In the genomic region with DNA sequence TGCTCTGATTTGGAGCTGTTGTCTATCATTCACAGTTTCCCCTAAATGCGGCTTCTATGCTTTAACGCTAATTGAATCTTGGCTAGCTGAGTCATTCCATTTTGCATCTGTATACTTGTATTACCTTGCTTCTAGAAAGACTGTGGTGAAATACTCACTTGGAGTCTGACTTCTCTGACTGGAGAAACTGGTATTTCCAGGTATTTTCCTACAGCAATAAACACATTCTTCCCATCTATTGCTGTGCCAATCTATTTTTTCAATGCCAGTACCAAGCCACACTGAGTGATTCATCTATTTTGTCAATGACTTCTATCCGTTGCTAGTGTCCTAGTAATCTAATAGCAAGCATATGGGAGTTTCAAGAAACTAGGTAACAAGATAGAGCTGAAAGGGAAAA, we compare ENCODE assay signal across 18 cellular contexts.
DNase-seq lines count a peak whose midpoint lies in the region; ATAC-seq, FAIRE-seq and TF ChIP-seq lines count a peak whose summit lies in the region.
"Had no signal": no experiment of that assay in that cellular context is flagged by ENCODE, and none has a peak within 500 bp of the region (broad histone marks: within the 10 kb centered on the region; RNA-seq: fewer than 3 reads in every experiment).

No MANE protein-coding gene starts in this region.

- H3K9me1 ChIP-seq in keratinocyte (ENCODE audit: control insufficient read depth, extremely low read depth, insufficient read depth, low read length): no peaks in the 10 kb centered on the region

- no peak overlapping the region for H3K4me2 ChIP-seq in keratinocyte (ENCODE audit: control insufficient read depth, extremely low read depth, insufficient read depth, low read depth, low read length)
- H3K4me2 ChIP-seq in HepG2 (ENCODE audit: low read depth, low read length): no peak overlapping the region

- H3K4me3 ChIP-seq in keratinocyte (ENCODE audit: control insufficient read depth in 2 of 3, extremely low read depth in 1 of 3, insufficient read depth in 2 of 3, low read depth in 1 of 3, low read length in 3 of 3) (no peak overlapping the region), HepG2 (replicated peaks in 1 of 3; ENCODE audit: insufficient read depth in 1 of 3, low read depth in 2 of 3, low read length in 3 of 3) (no peak overlapping the region)

- intact Hi-C loops in activated CD8-positive, alpha-beta T cell treated with anti-CD3 and anti-CD28 coated beads for 36 hours (cut with micrococcal nuclease): no loop called here
- intact Hi-C loops in HepG2 (cut with micrococcal nuclease; ENCODE audit: unreplicated experiment): no loop called here

- peak overlapping the region; percentile 87 for H3K27ac Mint-ChIP-seq in activated CD8-positive, alpha-beta T cell treated with anti-CD3 and anti-CD28 coated beads for 36 hours
- no peak overlapping the region for H3K27ac Mint-ChIP-seq in activated CD8-positive, alpha-beta T cell treated with anti-CD3 and anti-CD28 coated beads, Interleukin-2, amount 10 ng/mL, durations not matched to agents 7 days and 5 days
- peak overlapping the region; percentile 89 to 91 for H3K27ac Mint-ChIP-seq in T-cell
- H3K27ac Mint-ChIP-seq: activated naive CD4-positive, alpha-beta T cell treated with anti-CD3 and anti-CD28 coated beads for 36 hours had no signal

- WGBS in HepG2 (ENCODE audit: low lambda C conversion rate): 59% methylated on average over 3 of the region's 3 CpGs

- no peaks in the 10 kb centered on the region for H3K9me3 Mint-ChIP-seq in activated CD8-positive, alpha-beta T cell treated with anti-CD3 and anti-CD28 coated beads for 36 hours
- no peaks in the 10 kb centered on the region for H3K9me3 Mint-ChIP-seq in activated CD8-positive, alpha-beta T cell treated with anti-CD3 and anti-CD28 coated beads, Interleukin-2, amount 10 ng/mL, durations not matched to agents 7 days and 5 days (ENCODE audit: insufficient read depth)
- H3K9me3 Mint-ChIP-seq in T-cell: no peaks in the 10 kb centered on the region
- H3K9me3 Mint-ChIP-seq: activated naive CD4-positive, alpha-beta T cell treated with anti-CD3 and anti-CD28 coated beads for 36 hours had no signal

- no peak for TF ChIP-seq CTCF in activated CD8-positive, alpha-beta T cell treated with anti-CD3 and anti-CD28 coated beads for 36 hours (IDR thresholded peaks at IDR 0.05)
- TF ChIP-seq CTCF in keratinocyte (optimal IDR thresholded peaks at IDR 0.05 in 1 of 3, IDR thresholded peaks at IDR 0.05 in 1 of 3, conservative IDR thresholded peaks at IDR 0.05 in 1 of 3; ENCODE audit: extremely low read depth in 1 of 3, insufficient read depth in 2 of 3, low read length in 3 of 3) (no peak), HepG2 (CRISPR knock-in tag; IDR thresholded peaks at IDR 0.05) (no peak)

- H3K36me3 ChIP-seq in keratinocyte (ENCODE audit: control insufficient read depth in 2 of 2, extremely low read depth in 1 of 2, insufficient read depth in 2 of 2, low read length in 2 of 2): no peaks in the 10 kb centered on the region
- no peaks in the 10 kb centered on the region for H3K36me3 ChIP-seq in HepG2 (replicated peaks in 1 of 2; ENCODE audit: control insufficient read depth in 1 of 2, insufficient read depth in 2 of 2, low read length in 2 of 2)
- H3K36me3 ChIP-seq: heart left ventricle had no signal

- CTCF ChIA-PET in activated CD8-positive, alpha-beta T cell treated with anti-CD3 and anti-CD28 coated beads for 36 hours (lab: Charles Lee): interaction anchor here (1.0 kb wide), 1 partner anchor 33 kb away, joined by 3 read pairs; no protein-coding TSS in a partner anchor
- CTCF ChIA-PET in activated CD8-positive, alpha-beta T cell treated with anti-CD3 and anti-CD28 coated beads, Interleukin-2, amount 10 ng/mL, durations not matched to agents 7 days and 5 days (lab: Charles Lee): interaction anchor here (0.6 to 1.9 kb wide), 2 partner anchors 9 to 75 kb away, joined by 3 to 7 read pairs; no protein-coding TSS in a partner anchor
- CTCF ChIA-PET in T-cell (lab: Charles Lee) (interaction anchor here (0.6 to 1.2 kb wide), 3 partner anchors 8 to 332 kb away, joined by 3 to 4 read pairs (median 3); no protein-coding TSS in a partner anchor), HepG2 (lab: Yijun Ruan, JAX; ENCODE audit: low intra/inter-chr PET ratio, low total read pairs) (no interaction called here)

- no peaks in the 10 kb centered on the region for H3K27me3 ChIP-seq in keratinocyte (ENCODE audit: control insufficient read depth, extremely low read depth, insufficient read depth, low read length)
- H3K27me3 ChIP-seq in HepG2 (ENCODE audit: control insufficient read depth in 1 of 2, insufficient read depth in 2 of 2, low read length in 2 of 2): no peaks in the 10 kb centered on the region; a peak in 1 of 5 replicates
- H3K27me3 ChIP-seq: heart left ventricle had no signal

- no TSS peak for BruUV-seq in HepG2 (replicated peaks; lab: Mats Ljungman, UMichigan)

- peak overlapping the region; percentile 62 for H3K4me3 Mint-ChIP-seq in activated CD8-positive, alpha-beta T cell treated with anti-CD3 and anti-CD28 coated beads for 36 hours
- H3K4me3 Mint-ChIP-seq in activated CD8-positive, alpha-beta T cell treated with anti-CD3 and anti-CD28 coated beads, Interleukin-2, amount 10 ng/mL, durations not matched to agents 7 days and 5 days: no peak overlapping the region
- peak overlapping the region; percentile 67 to 79 (median 73) for H3K4me3 Mint-ChIP-seq in T-cell
- H3K4me3 Mint-ChIP-seq: activated naive CD4-positive, alpha-beta T cell treated with anti-CD3 and anti-CD28 coated beads for 36 hours had no signal

- H3K9ac ChIP-seq in keratinocyte (ENCODE audit: control insufficient read depth, extremely low read depth, insufficient read depth, low read length) (no peak overlapping the region), HepG2 (ENCODE audit: insufficient read depth, low read depth, low read length) (no peak overlapping the region)

- FAIRE-seq in keratinocyte (lab: Jason Lieb, UNC): peak; percentile 95
- no peak for FAIRE-seq in HepG2 (lab: Jason Lieb, UNC)
- FAIRE-seq: D721Med, small intestine had no signal

- H3K36me3 Mint-ChIP-seq in activated CD8-positive, alpha-beta T cell treated with anti-CD3 and anti-CD28 coated beads for 36 hours (ENCODE audit: low read depth): no peaks in the 10 kb centered on the region
- H3K36me3 Mint-ChIP-seq in activated CD8-positive, alpha-beta T cell treated with anti-CD3 and anti-CD28 coated beads, Interleukin-2, amount 10 ng/mL, durations not matched to agents 7 days and 5 days (ENCODE audit: low read depth): no peaks in the 10 kb centered on the region
- no peaks in the 10 kb centered on the region for H3K36me3 Mint-ChIP-seq in T-cell

- no peak for DNase-seq in activated CD8-positive, alpha-beta T cell treated with anti-CD3 and anti-CD28 coated beads for 36 hours
- no peak for DNase-seq in activated CD8-positive, alpha-beta T cell treated with anti-CD3 and anti-CD28 coated beads, Interleukin-2, amount 10 ng/mL, durations not matched to agents 7 days and 5 days
- DNase-seq in T-cell (no peak), keratinocyte (ENCODE audit: low read depth, low spot score) (peak; percentile 66), stromal cell of bone marrow (ENCODE audit: low read depth) (peak; percentile 13), NCI-H187 treated with DMSO at 0.1 percent for 48 hours (lab: John Stamatoyannopoulos, UW) (no peak), HepG2 (ENCODE audit: low spot score) (no peak)
- DNase-seq: ACHN; activated CD4-positive, alpha-beta T cell treated with anti-CD3 and anti-CD28 coated beads, Interleukin-2, amount 50 U/mL, for 48 hours; activated naive CD4-positive, alpha-beta T cell treated with anti-CD3 and anti-CD28 coated beads for 36 hours; caudate nucleus; heart left ventricle; NCI-H1092 treated with DMSO at 0.1 percent for 48 hours; NCI-H524; small intestine had no signal

- H3K27ac ChIP-seq in keratinocyte (ENCODE audit: control insufficient read depth, insufficient read depth, low read length) (peak overlapping the region; percentile 52), HepG2 (ENCODE audit: extremely low read length, insufficient read depth, low read length) (no peak overlapping the region)

- ATAC-seq in activated CD8-positive, alpha-beta T cell treated with anti-CD3 and anti-CD28 coated beads for 36 hours: peak; percentile 34
- no peak for ATAC-seq in activated CD8-positive, alpha-beta T cell treated with anti-CD3 and anti-CD28 coated beads, Interleukin-2, amount 10 ng/mL, durations not matched to agents 7 days and 5 days
- no peak for ATAC-seq in T-cell (replicated peaks in 1 of 4)
- no peak for ATAC-seq in GM21360 (IDR thresholded peaks at IDR 0.05; ENCODE audit: unreplicated experiment)
- ATAC-seq in HepG2: no peak
- ATAC-seq: heart left ventricle, Panc1 had no signal

- peaks cover 13% of the 10 kb centered on the region for H3K4me1 ChIP-seq in keratinocyte (ENCODE audit: control insufficient read depth, extremely low read depth, insufficient read depth, low read length)
- no peaks in the 10 kb centered on the region for H3K4me1 ChIP-seq in HepG2 (ENCODE audit: insufficient read depth, low read length)

- TF ChIP-seq POLR2A in HepG2 (IDR thresholded peaks at IDR 0.05; ENCODE audit: insufficient read depth in 1 of 2, low read depth in 2 of 2, low read length in 2 of 2): no peak

- in situ Hi-C loops in HepG2 (cut with HindIII; ENCODE audit: extremely low pct_ligation_motif_present, low pct_unique_long_range_greater_than_20kb): no loop called here

- H3K27me3 Mint-ChIP-seq in activated CD8-positive, alpha-beta T cell treated with anti-CD3 and anti-CD28 coated beads for 36 hours: no peaks in the 10 kb centered on the region
- H3K27me3 Mint-ChIP-seq in activated CD8-positive, alpha-beta T cell treated with anti-CD3 and anti-CD28 coated beads, Interleukin-2, amount 10 ng/mL, durations not matched to agents 7 days and 5 days (ENCODE audit: low read depth): no peaks in the 10 kb centered on the region
- no peaks in the 10 kb centered on the region for H3K27me3 Mint-ChIP-seq in T-cell

- no peaks in the 10 kb centered on the region for H3K9me3 ChIP-seq in keratinocyte (ENCODE audit: control insufficient read depth, low read depth, low read length)
- H3K9me3 ChIP-seq in HepG2 (ENCODE audit: low read length): no peaks in the 10 kb centered on the region
- H3K9me3 ChIP-seq: heart left ventricle had no signal

- no peak for TF ChIP-seq RAD21 in HepG2 (CRISPR knock-in tag; IDR thresholded peaks at IDR 0.05)

- dilution Hi-C loops in keratinocyte (cut with MboI; ENCODE audit: extremely low pct_ligation_motif_present, low sequenced_read_pairs): no loop called here

- POLR2A ChIA-PET in activated CD8-positive, alpha-beta T cell treated with anti-CD3 and anti-CD28 coated beads for 36 hours (lab: Charles Lee): no interaction called here
- POLR2A ChIA-PET in activated CD8-positive, alpha-beta T cell treated with anti-CD3 and anti-CD28 coated beads, Interleukin-2, amount 10 ng/mL, durations not matched to agents 7 days and 5 days (lab: Charles Lee): interaction anchor here (0.7 to 1.7 kb wide), 2 partner anchors 12 to 963 kb away, joined by 3 to 7 read pairs; no protein-coding TSS in a partner anchor
- POLR2A ChIA-PET in T-cell (lab: Charles Lee) (no interaction called here), HepG2 (lab: Yijun Ruan, JAX) (no interaction called here)

- H3K79me2 ChIP-seq in keratinocyte (ENCODE audit: control insufficient read depth, insufficient read depth, low read length) (no peaks in the 10 kb centered on the region), HepG2 (ENCODE audit: insufficient read depth, low read length) (no peaks in the 10 kb centered on the region)

- H4K20me1 ChIP-seq in keratinocyte (ENCODE audit: control insufficient read depth, extremely low read depth, insufficient read depth, low read length) (no peaks in the 10 kb centered on the region), HepG2 (ENCODE audit: insufficient read depth, low read length) (no peaks in the 10 kb centered on the region)

- H2AFZ ChIP-seq in keratinocyte (ENCODE audit: control insufficient read depth, low read length): no peak overlapping the region
- no peak overlapping the region for H2AFZ ChIP-seq in HepG2 (ENCODE audit: low read length)

- peaks cover 23% of the 10 kb centered on the region for H3K4me1 Mint-ChIP-seq in activated CD8-positive, alpha-beta T cell treated with anti-CD3 and anti-CD28 coated beads for 36 hours (ENCODE audit: low read depth)
- H3K4me1 Mint-ChIP-seq in activated CD8-positive, alpha-beta T cell treated with anti-CD3 and anti-CD28 coated beads, Interleukin-2, amount 10 ng/mL, durations not matched to agents 7 days and 5 days (ENCODE audit: low read depth): peaks cover 20% of the 10 kb centered on the region
- peaks cover 16 to 44% (median 29%) of the 10 kb centered on the region in 3 donors for H3K4me1 Mint-ChIP-seq in T-cell

- TF ChIP-seq EP300 in HepG2 (IDR thresholded peaks at IDR 0.05; ENCODE audit: low read depth in 2 of 2, low read length in 2 of 2) (no peak), HepG2 (CRISPR knock-in tag; IDR thresholded peaks at IDR 0.05; ENCODE audit: borderline replicate concordance) (no peak)

Comparison
In these comparisons a context has a peak if more than half of its experiments do, and no peak if none do; other contexts are left out.
1. DNase-seq: peak in keratinocyte (single experiment) and stromal cell of bone marrow (single experiment); none in activated CD8-positive, alpha-beta T cell treated with anti-CD3 and anti-CD28 coated beads for 36 hours (single experiment), activated CD8-positive, alpha-beta T cell treated with anti-CD3 and anti-CD28 coated beads, Interleukin-2, amount 10 ng/mL, durations not matched to agents 7 days and 5 days (single experiment), T-cell (0 of 34), NCI-H187 treated with DMSO at 0.1 percent for 48 hours (single experiment) and HepG2 (single experiment).